ENCODE assay signal across 9 cellular contexts in genomic region chr12:92608418-92609091, GRCh38.
DNase-seq lines count a peak whose midpoint lies in the region; ATAC-seq, FAIRE-seq and TF ChIP-seq lines count a peak whose summit lies in the region.
"Had no signal": no experiment of that assay in that cellular context is flagged by ENCODE, and none has a peak within 500 bp of the region (broad histone marks: within the 10 kb centered on the region; RNA-seq: fewer than 3 reads in every experiment).

No MANE protein-coding gene starts in this region.

- no peaks in the 10 kb centered on the region for H3K36me3 Mint-ChIP-seq in activated naive CD8-positive, alpha-beta T cell treated with anti-CD3 and anti-CD28 coated beads, Interleukin-2, amount 50 U/mL, for 24 hours (ENCODE audit: low read depth)

- H3K27me3 Mint-ChIP-seq in activated naive CD8-positive, alpha-beta T cell treated with anti-CD3 and anti-CD28 coated beads, Interleukin-2, amount 50 U/mL, for 24 hours: no peaks in the 10 kb centered on the region

- H3K9me3 ChIP-seq in vagina (no peaks in the 10 kb centered on the region), thyroid gland (no peaks in the 10 kb centered on the region)

- peak; percentile 19 to 47 for DNase-seq in NCI-H2081 (lab: John Stamatoyannopoulos, UW)
- DNase-seq in NCI-H2081 treated with DMSO at 0.1 percent for 48 hours (lab: John Stamatoyannopoulos, UW): no peak
- DNase-seq in NCI-H1105 (lab: John Stamatoyannopoulos, UW): peak; percentile 1
- no peak for DNase-seq in activated naive CD8-positive, alpha-beta T cell treated with anti-CD3 and anti-CD28 coated beads, Interleukin-2, amount 50 U/mL, for 24 hours
- no peak for DNase-seq in vagina (ENCODE audit: extremely low spot score in 2 of 2)
- DNase-seq in T-helper 9 cell: no peak
- DNase-seq in thyroid gland: no peak

- peaks cover 23% of the 10 kb centered on the region for H3K4me1 Mint-ChIP-seq in activated naive CD8-positive, alpha-beta T cell treated with anti-CD3 and anti-CD28 coated beads, Interleukin-2, amount 50 U/mL, for 24 hours

- FAIRE-seq in islet of Langerhans (lab: Jason Lieb, UNC): peak; percentile 97
- FAIRE-seq: G401.6 had no signal

- H3K4me1 ChIP-seq in vagina: peaks cover 12% of the 10 kb centered on the region
- no peaks in the 10 kb centered on the region for H3K4me1 ChIP-seq in thyroid gland

- whole genome bisulfite sequencing in thyroid gland, 2 donors: 43 to 48% methylated on average over 8 of the region's 8 CpGs

- TF ChIP-seq CTCF in vagina (IDR thresholded peaks at IDR 0.05): peak in 2 of 3 experiments; percentile 31 to 38
- peak in 3 of 6 experiments; percentile 20 to 42 (median 38) for TF ChIP-seq CTCF in thyroid gland (IDR thresholded peaks at IDR 0.05)

- peak overlapping the region; percentile 65 for H3K4me3 Mint-ChIP-seq in activated naive CD8-positive, alpha-beta T cell treated with anti-CD3 and anti-CD28 coated beads, Interleukin-2, amount 50 U/mL, for 24 hours

- H3K4me3 ChIP-seq in vagina (no peak overlapping the region), thyroid gland (replicated peaks in 1 of 3) (no peak overlapping the region)

- H3K27ac ChIP-seq in vagina (no peak overlapping the region), thyroid gland (no peak overlapping the region)

- TF ChIP-seq POLR2A in vagina (IDR thresholded peaks at IDR 0.05) (no peak), thyroid gland (IDR thresholded peaks at IDR 0.05) (no peak)

- H3K36me3 ChIP-seq in vagina (no peaks in the 10 kb centered on the region), thyroid gland (no peaks in the 10 kb centered on the region)

- H3K27me3 ChIP-seq in vagina (no peaks in the 10 kb centered on the region), thyroid gland (no peaks in the 10 kb centered on the region)

- peak overlapping the region; percentile 75 for H3K27ac Mint-ChIP-seq in activated naive CD8-positive, alpha-beta T cell treated with anti-CD3 and anti-CD28 coated beads, Interleukin-2, amount 50 U/mL, for 24 hours

- peaks cover 4% of the 10 kb centered on the region for H3K9me3 Mint-ChIP-seq in activated naive CD8-positive, alpha-beta T cell treated with anti-CD3 and anti-CD28 coated beads, Interleukin-2, amount 50 U/mL, for 24 hours

- ATAC-seq in activated naive CD8-positive, alpha-beta T cell treated with anti-CD3 and anti-CD28 coated beads, Interleukin-2, amount 50 U/mL, for 24 hours: no peak

- intact Hi-C loops in vagina (cut with DNase I) (no loop called here), thyroid gland (cut with DNase I) (no loop called here)

Comparison
In these comparisons a context has a peak if more than half of its experiments do, and no peak if none do; other contexts are left out.
1. DNase-seq: peak in NCI-H2081 (2 of 2) and NCI-H1105 (single experiment); none in NCI-H2081 treated with DMSO at 0.1 percent for 48 hours (single experiment), activated naive CD8-positive, alpha-beta T cell treated with anti-CD3 and anti-CD28 coated beads, Interleukin-2, amount 50 U/mL, for 24 hours (single experiment), vagina (0 of 2), T-helper 9 cell (single experiment) and thyroid gland (0 of 2).